Comparison of ENCODE assay signal across 9 cellular contexts in genomic region chr10:112953760-112954159, GRCh38. TPM values are rescaled to one million over a fixed set of nuclear protein-coding genes. Genes with fewer than 3 reads are reported as not detected.
DNase-seq lines count a peak whose midpoint lies in the region; ATAC-seq and TF ChIP-seq lines count a peak whose summit lies in the region.
"Had no signal": no experiment of that assay in that cellular context is flagged by ENCODE, and none has a peak within 500 bp of the region (broad histone marks: within the 10 kb centered on the region; RNA-seq: fewer than 3 reads in every experiment).

No MANE protein-coding gene starts in this region.

- H3K9me3 ChIP-seq in heart left ventricle (no peaks in the 10 kb centered on the region), mucosa of descending colon (no peaks in the 10 kb centered on the region), uterus (no peaks in the 10 kb centered on the region)

- H3K4me3 Mint-ChIP-seq in T-helper 2 cell treated with Interferon-gamma antibody and Interleukin-4, amounts not matched to agents 5 μg/mL and 100 μg/mL, for 36 hours = no peak overlapping the region

- TF ChIP-seq POLR2A in heart left ventricle (IDR thresholded peaks at IDR 0.05) (no peak), uterus (IDR thresholded peaks at IDR 0.05) (no peak)

- peaks cover 84% of the 10 kb centered on the region for H3K27me3 Mint-ChIP-seq in T-helper 2 cell treated with Interferon-gamma antibody and Interleukin-4, amounts not matched to agents 5 μg/mL and 100 μg/mL, for 36 hours (ENCODE audit: low read depth)

- ATAC-seq in heart left ventricle = no peak
- ATAC-seq in Right ventricle myocardium superior (ENCODE audit: poor library complexity) = no peak
- no peak for ATAC-seq in mucosa of descending colon

- DNase-seq in heart left ventricle = no peak
- DNase-seq in Right ventricle myocardium superior = no peak
- peak; percentile 31 for DNase-seq in dermis blood vessel endothelial cell
- peak in 1 of 3 donors; percentile 28 for DNase-seq in mucosa of descending colon
- DNase-seq in uterus = no peak
- no peak for DNase-seq in T1000 (lab: John Stamatoyannopoulos, UW)
- no peak for DNase-seq in T-helper 2 cell treated with Interferon-gamma antibody and Interleukin-4, amounts not matched to agents 5 μg/mL and 100 μg/mL, for 36 hours (ENCODE audit: low spot score)
- no peak for DNase-seq in COR-L47 (lab: John Stamatoyannopoulos, UW)
- DNase-seq: T-helper 9 cell had no signal

- intact Hi-C loops in heart left ventricle (cut with DNase I) (loop anchor here (5.0 to 10.0 kb wide), 9 partner anchors 51 to 431 kb away; no protein-coding TSS in a partner anchor), Right ventricle myocardium superior (cut with DNase I) (loop anchor here (5.0 to 10.0 kb wide), 2 partner anchors 101 to 174 kb away; no protein-coding TSS in a partner anchor), mucosa of descending colon (cut with DNase I, micrococcal nuclease) (loop anchor here in 1 of 2 donors (10.0 kb wide), 1 partner anchor 181 kb away; no protein-coding TSS in a partner anchor), uterus (cut with DNase I; ENCODE audit: low total_unique reads) (loop anchor here (10.0 kb wide), 2 partner anchors 101 to 171 kb away; no protein-coding TSS in a partner anchor)

- H3K4me3 ChIP-seq in heart left ventricle (peak overlapping the region in 11 of 12 donors; percentile 61 to 91 (median 76)), mucosa of descending colon (peak overlapping the region; percentile 6), uterus (peak overlapping the region; percentile 80 to 90)

- H3K4me1 ChIP-seq in heart left ventricle (peaks cover 0 to 64% (median 48%) of the 10 kb centered on the region in 12 donors), mucosa of descending colon (ENCODE audit: low read depth) (peaks cover 39% of the 10 kb centered on the region), uterus (peaks cover 0 to 6% of the 10 kb centered on the region in 2 donors)

- H3K36me3 Mint-ChIP-seq in T-helper 2 cell treated with Interferon-gamma antibody and Interleukin-4, amounts not matched to agents 5 μg/mL and 100 μg/mL, for 36 hours (ENCODE audit: low read depth) = no peaks in the 10 kb centered on the region

- H3K27ac ChIP-seq in heart left ventricle = peak overlapping the region in 10 of 12 donors; percentile 83 to 97 (median 90)
- H3K27ac ChIP-seq in uterus = peak overlapping the region; percentile 93 to 97

- no peak overlapping the region for H3K27ac Mint-ChIP-seq in T-helper 2 cell treated with Interferon-gamma antibody and Interleukin-4, amounts not matched to agents 5 μg/mL and 100 μg/mL, for 36 hours

- H3K4me1 Mint-ChIP-seq in T-helper 2 cell treated with Interferon-gamma antibody and Interleukin-4, amounts not matched to agents 5 μg/mL and 100 μg/mL, for 36 hours (ENCODE audit: low read depth) = peaks cover 19% of the 10 kb centered on the region

- H3K27me3 ChIP-seq in heart left ventricle (no peaks in the 10 kb centered on the region), uterus (no peaks in the 10 kb centered on the region)

- H3K36me3 ChIP-seq in heart left ventricle = no peaks in the 10 kb centered on the region
- H3K36me3 ChIP-seq in mucosa of descending colon (ENCODE audit: low read depth) = no peaks in the 10 kb centered on the region
- no peaks in the 10 kb centered on the region for H3K36me3 ChIP-seq in uterus

- TF ChIP-seq CTCF in heart left ventricle (IDR thresholded peaks at IDR 0.05) (no peak), mucosa of descending colon (IDR thresholded peaks at IDR 0.05) (no peak), uterus (IDR thresholded peaks at IDR 0.05) (no peak)

- H3K9me3 Mint-ChIP-seq in T-helper 2 cell treated with Interferon-gamma antibody and Interleukin-4, amounts not matched to agents 5 μg/mL and 100 μg/mL, for 36 hours = no peaks in the 10 kb centered on the region

- 50 to 67% (median 55%) methylated on average over 8 of the region's 8 CpGs for WGBS in heart left ventricle, 4 donors

RNA-seq across cellular contexts. Expression of gene TCF7L2, which starts 3.7 kb away (rescaled TPM):
- total RNA-seq in heart left ventricle (10 to 100 TPM in 5 of 9 donors, 1 to 10 TPM in 4; 5.9 to 17.5 (median 11.1) TPM), Right ventricle myocardium superior (9.4 TPM), dermis blood vessel endothelial cell (2.9 and 3.8 TPM in 2 replicates), mucosa of descending colon (100 to 1,000 TPM in 2 of 3 donors, 10 to 100 TPM in 1; 99.6 to 182 (median 102) TPM), uterus (10 to 100 TPM; 12.7 to 59.9 (median 16.1) TPM)
- polyA plus RNA-seq in heart left ventricle = 1 to 10 TPM; 4.3 to 5.4 TPM

Comparison
In these comparisons a context has a peak if more than half of its experiments do, and no peak if none do; other contexts are left out.
1. H3K4me3 ChIP-seq: peak in every context shown above with its lines; median percentile 85 in uterus; 76 in heart left ventricle; 6 in mucosa of descending colon.